ENCODE assay signal across 17 cellular contexts in the genomic region with DNA sequence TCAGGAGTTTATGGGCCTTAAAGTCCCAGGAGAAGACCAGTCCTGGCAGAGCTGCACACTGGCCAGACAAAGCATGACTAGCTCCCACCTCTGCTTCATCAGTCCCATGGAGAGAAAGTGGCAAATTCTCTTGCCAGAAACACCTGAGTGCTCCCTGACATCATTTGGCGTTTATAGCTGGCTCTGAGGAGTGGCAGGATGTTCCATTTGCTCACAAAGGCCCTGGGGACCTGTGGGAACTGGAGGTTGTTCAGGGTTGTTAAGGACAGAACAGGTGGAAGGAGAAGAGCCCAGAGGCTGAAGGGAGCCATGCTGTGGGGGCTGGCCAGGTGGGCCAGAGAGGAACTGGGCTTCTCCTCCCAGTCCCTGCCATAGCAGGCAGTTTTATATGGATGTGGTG. TPM values are rescaled to one million over a fixed set of nuclear protein-coding genes. Genes with fewer than 3 reads are reported as not detected.
DNase-seq lines count a peak whose midpoint lies in the region; ATAC-seq, FAIRE-seq and TF ChIP-seq lines count a peak whose summit lies in the region.
"Had no signal": no experiment of that assay in that cellular context is flagged by ENCODE, and none has a peak within 500 bp of the region (broad histone marks: within the 10 kb centered on the region; RNA-seq: fewer than 3 reads in every experiment).

No MANE protein-coding gene starts in this region.

- TF ChIP-seq EP300 in HepG2 (IDR thresholded peaks at IDR 0.05; ENCODE audit: low read depth in 2 of 2, low read length in 2 of 2) (no peak), HepG2 (CRISPR knock-in tag; IDR thresholded peaks at IDR 0.05; ENCODE audit: borderline replicate concordance) (no peak)

- TF ChIP-seq RAD21 in HepG2 (CRISPR knock-in tag; IDR thresholded peaks at IDR 0.05) = no peak

- FAIRE-seq in HepG2 (lab: Jason Lieb, UNC) = no peak
- FAIRE-seq: endothelial cell of umbilical vein, G401.6 had no signal

- in situ Hi-C loops in HepG2 (cut with HindIII; ENCODE audit: extremely low pct_ligation_motif_present, low pct_unique_long_range_greater_than_20kb) = no loop called here

- H4K20me1 ChIP-seq in HepG2 (ENCODE audit: insufficient read depth, low read length) = no peaks in the 10 kb centered on the region

- no peak overlapping the region for H2AFZ ChIP-seq in ACC112 (ENCODE audit: low read length, unreplicated experiment)
- no peak overlapping the region for H2AFZ ChIP-seq in HepG2 (ENCODE audit: low read length)

- H3K9ac ChIP-seq in HepG2 (ENCODE audit: insufficient read depth, low read depth, low read length) = no peak overlapping the region

- ATAC-seq in GM21786 (IDR thresholded peaks at IDR 0.05; ENCODE audit: unreplicated experiment) = peak; percentile 9
- no peak for ATAC-seq in HepG2
- ATAC-seq in GM19463 (IDR thresholded peaks at IDR 0.05; ENCODE audit: unreplicated experiment) = no peak
- ATAC-seq in GM18867 (IDR thresholded peaks at IDR 0.05; ENCODE audit: unreplicated experiment) = no peak

- intact Hi-C loops in MCF 10A (cut with micrococcal nuclease) = no loop called here
- intact Hi-C loops in HepG2 (cut with micrococcal nuclease; ENCODE audit: unreplicated experiment) = no loop called here

- CTCF ChIA-PET in MCF 10A (lab: Yijun Ruan, JAX) = interaction anchor here (0.9 to 2.1 kb wide), 4 partner anchors 10 to 112 kb away, joined by 3 to 13 read pairs (median 3); no protein-coding TSS in a partner anchor
- CTCF ChIA-PET in HepG2 (lab: Yijun Ruan, JAX; ENCODE audit: low intra/inter-chr PET ratio, low total read pairs) = no interaction called here

- H3K9me3 ChIP-seq in HepG2 (ENCODE audit: low read length) = no peaks in the 10 kb centered on the region
- H3K9me3 ChIP-seq: left lung, neutrophil had no signal

- DNase-seq in MCF 10A (ENCODE audit: unreplicated experiment) (peak; percentile 60), HepG2 (ENCODE audit: low spot score) (no peak), NCI-H82 treated with DMSO at 0.1 percent for 48 hours (lab: John Stamatoyannopoulos, UW; ENCODE audit: unreplicated experiment) (no peak)
- no peak for DNase-seq in activated naive CD4-positive, alpha-beta T cell treated with Interleukin-2 at 50 U/mL for 16 hours
- DNase-seq: activated CD4-positive, alpha-beta T cell treated with anti-CD3 and anti-CD28 coated beads, Interleukin-2, amount 50 U/mL, for 1 hour; stimulated activated CD4-positive, alpha-beta T cell treated with anti-CD3 and anti-CD28 coated beads, Interleukin-15, amount 100 ng/mL, for 24 hours had no signal

- no peak for TF ChIP-seq POLR2A in HepG2 (IDR thresholded peaks at IDR 0.05; ENCODE audit: insufficient read depth in 1 of 2, low read depth in 2 of 2, low read length in 2 of 2)

- H3K4me3 ChIP-seq in ACC112 (ENCODE audit: low read depth, low read length) (no peak overlapping the region), HepG2 (replicated peaks in 1 of 3; ENCODE audit: insufficient read depth in 1 of 3, low read depth in 2 of 3, low read length in 3 of 3) (no peak overlapping the region)
- H3K4me3 ChIP-seq: left lung had no signal

- H3K79me2 ChIP-seq in ACC112 (ENCODE audit: control insufficient read depth, insufficient read depth, low read length, unreplicated experiment) (no peaks in the 10 kb centered on the region), HepG2 (ENCODE audit: insufficient read depth, low read length) (no peaks in the 10 kb centered on the region)

- H3K27me3 Mint-ChIP-seq in MCF 10A (ENCODE audit: insufficient read depth, unreplicated experiment) = no peaks in the 10 kb centered on the region

- no peaks in the 10 kb centered on the region for H3K36me3 ChIP-seq in ACC112 (ENCODE audit: insufficient read depth, low read length)
- no peaks in the 10 kb centered on the region for H3K36me3 ChIP-seq in HepG2 (replicated peaks in 1 of 2; ENCODE audit: control insufficient read depth in 1 of 2, insufficient read depth in 2 of 2, low read length in 2 of 2)
- H3K36me3 ChIP-seq: left lung, neutrophil had no signal

- TF ChIP-seq CTCF in MCF 10A (IDR thresholded peaks at IDR 0.05; ENCODE audit: unreplicated experiment) = no peak
- no peak for TF ChIP-seq CTCF in HepG2 (CRISPR knock-in tag; IDR thresholded peaks at IDR 0.05)

- 75% methylated on average over 1 of the region's 1 CpG for WGBS in HepG2 (ENCODE audit: low lambda C conversion rate)

- H3K4me1 Mint-ChIP-seq in MCF 10A (ENCODE audit: insufficient read depth, unreplicated experiment) = peaks cover 39% of the 10 kb centered on the region
- H3K4me1 Mint-ChIP-seq: B cell had no signal

- H3K27ac Mint-ChIP-seq in MCF 10A (ENCODE audit: low read depth, unreplicated experiment) = peak overlapping the region; percentile 94
- H3K27ac Mint-ChIP-seq: activated T-helper 1 cell treated with anti-CD3 and anti-CD28 coated beads, Interleukin-12 subunit alpha, Interleukin-12 subunit beta, Interleukin-2, Interleukin-4 antibody, amounts not matched to agents 30 ng/mL and 10 ng/mL and 1 ng/mL, durations not matched to agents 14 hours and 24 hours and 36 hours; B cell; T-helper 1 cell treated with Interleukin-12 subunit alpha and Interleukin-12 subunit beta and Interleukin-4 antibody, amounts not matched to agents 30 μg/mL and 1 μg/mL, for 36 hours had no signal

- H3K4me2 ChIP-seq in HepG2 (ENCODE audit: low read depth, low read length) = no peak overlapping the region

- H3K36me3 Mint-ChIP-seq in MCF 10A (ENCODE audit: insufficient read depth, unreplicated experiment) = peaks cover 6% of the 10 kb centered on the region

- H3K4me1 ChIP-seq in ACC112 (ENCODE audit: control insufficient read depth, insufficient read depth, low read length, unreplicated experiment) (peaks cover 71% of the 10 kb centered on the region), HepG2 (ENCODE audit: insufficient read depth, low read length) (peaks cover 64% of the 10 kb centered on the region)

- BruUV-seq in MCF 10A (replicated peaks; lab: Mats Ljungman, UMichigan) (no TSS peak), HepG2 (replicated peaks; lab: Mats Ljungman, UMichigan) (no TSS peak)

- H3K27me3 ChIP-seq in ACC112 (ENCODE audit: insufficient read depth, low read length) (no peaks in the 10 kb centered on the region), HepG2 (ENCODE audit: control insufficient read depth in 1 of 2, insufficient read depth in 2 of 2, low read length in 2 of 2) (no peaks in the 10 kb centered on the region)
- H3K27me3 ChIP-seq: left lung, neutrophil had no signal

- POLR2A ChIA-PET in MCF 10A (lab: Yijun Ruan, JAX) = interaction anchor here (0.6 to 1.2 kb wide), 3 partner anchors 17 to 272 kb away, joined by 3 read pairs; no protein-coding TSS in a partner anchor
- POLR2A ChIA-PET in HepG2 (lab: Yijun Ruan, JAX) = interaction anchor here (1.5 kb wide), 1 partner anchor 18 kb away, joined by 4 read pairs; no protein-coding TSS in a partner anchor

- H3K9me3 Mint-ChIP-seq in MCF 10A (ENCODE audit: unreplicated experiment) = no peaks in the 10 kb centered on the region
- H3K9me3 Mint-ChIP-seq: activated T-helper 1 cell treated with anti-CD3 and anti-CD28 coated beads, Interleukin-12 subunit alpha, Interleukin-12 subunit beta, Interleukin-2, Interleukin-4 antibody, amounts not matched to agents 30 ng/mL and 10 ng/mL and 1 ng/mL, durations not matched to agents 14 hours and 24 hours and 36 hours; T-helper 1 cell treated with Interleukin-12 subunit alpha and Interleukin-12 subunit beta and Interleukin-4 antibody, amounts not matched to agents 30 μg/mL and 1 μg/mL, for 36 hours had no signal

- H3K4me3 Mint-ChIP-seq in MCF 10A (ENCODE audit: unreplicated experiment) = peak overlapping the region; percentile 24
- H3K4me3 Mint-ChIP-seq: activated T-helper 1 cell treated with anti-CD3 and anti-CD28 coated beads, Interleukin-12 subunit alpha, Interleukin-12 subunit beta, Interleukin-2, Interleukin-4 antibody, amounts not matched to agents 30 ng/mL and 10 ng/mL and 1 ng/mL, durations not matched to agents 14 hours and 24 hours and 36 hours; B cell; T-helper 1 cell treated with Interleukin-12 subunit alpha and Interleukin-12 subunit beta and Interleukin-4 antibody, amounts not matched to agents 30 μg/mL and 1 μg/mL, for 36 hours had no signal

- H3K27ac ChIP-seq in ACC112 (ENCODE audit: low read depth, low read length) (peak overlapping the region; percentile 36; the same call in 1 of the 2 replicates), HepG2 (ENCODE audit: extremely low read length, insufficient read depth, low read length) (no peak overlapping the region)
- H3K27ac ChIP-seq: left lung, neutrophil had no signal

TF ChIP-seq in HepG2, 621 proteins besides CTCF, POLR2A, EP300 and RAD21 (continues in another document):
- TF ChIP-seq U2AF1 (optimal IDR thresholded peaks at IDR 0.05; ENCODE audit: low read depth, low read length) = no peak

RNA-seq across cellular contexts. Expression of a gene that starts 56.1 kb away (rescaled TPM):
- total RNA-seq in MCF 10A (2022) (4,349 and 4,745 TPM in 2 replicates), HepG2 (2016; rRNA removed; fragmentation: Illumina TruSeq; extraction: Trizol) (6,902 and 7,071 TPM in 2 replicates)
- total RNA-seq in HepG2 (2016; cell fraction: cytosol; rRNA removed; fragmentation: Illumina TruSeq; extraction: Trizol; ENCODE audit: low read depth) = 11,484 and 12,287 TPM in 2 replicates
- 6,918 and 7,424 TPM in 2 replicates for total RNA-seq in HepG2 (2016; cell fraction: insoluble cytoplasmic fraction; rRNA removed; fragmentation: Illumina TruSeq; extraction: Trizol)
- total RNA-seq in HepG2 (2016; cell fraction: membrane; rRNA removed; fragmentation: Illumina TruSeq; extraction: Trizol) = 16,795 and 17,457 TPM in 2 replicates
- total RNA-seq in HepG2 (2016; cell fraction: nucleus; rRNA removed; fragmentation: Illumina TruSeq; extraction: Trizol) = 2,427 and 2,707 TPM in 2 replicates
- 7,317 and 7,910 TPM in 2 replicates for polyA plus RNA-seq in HepG2 (2011; rRNA removed)
- polyA plus RNA-seq in HepG2 (2011; cell fraction: cytosol; rRNA removed) = 3,435 and 3,576 TPM in 2 replicates
- polyA plus RNA-seq in HepG2 (2011; cell fraction: nucleus; rRNA removed) = 934 and 1,174 TPM in 2 replicates
- 7,692 and 8,090 TPM in 2 replicates for polyA plus RNA-seq in HepG2 (2012)
- polyA plus RNA-seq in HepG2 (2016; cell fraction: cytosol; fragmentation: Illumina TruSeq; extraction: Trizol; ENCODE audit: low read depth) = 11,969 and 13,234 TPM in 2 replicates
- polyA plus RNA-seq in HepG2 (2016; cell fraction: insoluble cytoplasmic fraction; fragmentation: Illumina TruSeq; extraction: Trizol; ENCODE audit: low read depth) = 6,005 and 6,067 TPM in 2 replicates
- polyA plus RNA-seq in HepG2 (2016; cell fraction: membrane; fragmentation: Illumina TruSeq; extraction: Trizol; ENCODE audit: low read depth) = 14,650 and 14,956 TPM in 2 replicates
- polyA plus RNA-seq in HepG2 (2016; cell fraction: nucleus; fragmentation: Illumina TruSeq; extraction: Trizol; ENCODE audit: insufficient read depth, low read depth) = 4,147 and 4,271 TPM in 2 replicates
- 537 and 682 TPM in 2 replicates for polyA minus RNA-seq in HepG2 (2011; rRNA and poly(A)+ RNA removed; ENCODE audit: low replicate concordance)
- 1,971 TPM in 2 replicates for polyA minus RNA-seq in HepG2 (2011; cell fraction: cytosol; rRNA and poly(A)+ RNA removed)
- polyA minus RNA-seq in HepG2 (2011; cell fraction: nucleus; rRNA and poly(A)+ RNA removed) = 601 and 721 TPM in 2 replicates
